15 cellular contexts compared by ENCODE assay signal in genomic region chr2:219409619-219410018, GRCh38. TPM values are rescaled to one million over a fixed set of nuclear protein-coding genes. Genes with fewer than 3 reads are reported as not detected.
"Had no signal": no experiment of that assay in that cellular context is flagged by ENCODE, and none has a peak within 500 bp of the region (broad histone marks: within the 10 kb centered on the region; RNA-seq: fewer than 3 reads in every experiment).

No MANE protein-coding gene starts in this region.

- H3K27me3 ChIP-seq: testis had no signal

- DNase-seq: activated CD4-positive, alpha-beta T cell treated with anti-CD3 and anti-CD28 coated beads for 48 hours; activated CD8-positive, alpha-beta T cell treated with anti-CD3 and anti-CD28 coated beads, Interleukin-2, amount 10 ng/mL, durations not matched to agents 7 days and 5 days; activated naive CD4-positive, alpha-beta T cell treated with anti-CD3 and anti-CD28 coated beads for 36 hours; central memory CD4-positive, alpha-beta T cell; effector memory CD8-positive, alpha-beta T cell; erythroblast; posterior cingulate gyrus; SK-N-SH; stimulated activated CD4-positive, alpha-beta T cell treated with anti-CD3 and anti-CD28 coated beads, Interleukin-12 subunit alpha, Interleukin-12 subunit beta, amount 100 ng/mL, for 4 hours; stimulated activated naive CD4-positive, alpha-beta T cell; T-helper 1 cell; testis had no signal

- H3K4me3 ChIP-seq: testis had no signal

- H3K9me3 ChIP-seq: testis had no signal

- ATAC-seq: activated CD8-positive, alpha-beta T cell treated with anti-CD3 and anti-CD28 coated beads, Interleukin-2, amount 10 ng/mL, durations not matched to agents 7 days and 5 days; effector memory CD8-positive, alpha-beta T cell; WTC11 had no signal

RNA-seq across cellular contexts. Expression of gene DES, which starts 8.6 kb away (rescaled TPM):
- total RNA-seq: activated CD8-positive, alpha-beta T cell treated with anti-CD3 and anti-CD28 coated beads, Interleukin-2, amount 10 ng/mL, durations not matched to agents 7 days and 5 days; activated naive CD4-positive, alpha-beta T cell treated with anti-CD3 and anti-CD28 coated beads for 36 hours; activated T-helper 1 cell treated with anti-CD3 and anti-CD28 coated beads, Interleukin-12 subunit alpha, Interleukin-12 subunit beta, Interleukin-2, Interleukin-4 antibody, amounts not matched to agents 30 ng/mL and 10 ng/mL and 1 ng/mL, durations not matched to agents 14 hours and 24 hours and 36 hours had no signal
- polyA plus RNA-seq: keratinocyte had no signal
